22 cellular contexts compared by ENCODE assay signal in the genomic region with DNA sequence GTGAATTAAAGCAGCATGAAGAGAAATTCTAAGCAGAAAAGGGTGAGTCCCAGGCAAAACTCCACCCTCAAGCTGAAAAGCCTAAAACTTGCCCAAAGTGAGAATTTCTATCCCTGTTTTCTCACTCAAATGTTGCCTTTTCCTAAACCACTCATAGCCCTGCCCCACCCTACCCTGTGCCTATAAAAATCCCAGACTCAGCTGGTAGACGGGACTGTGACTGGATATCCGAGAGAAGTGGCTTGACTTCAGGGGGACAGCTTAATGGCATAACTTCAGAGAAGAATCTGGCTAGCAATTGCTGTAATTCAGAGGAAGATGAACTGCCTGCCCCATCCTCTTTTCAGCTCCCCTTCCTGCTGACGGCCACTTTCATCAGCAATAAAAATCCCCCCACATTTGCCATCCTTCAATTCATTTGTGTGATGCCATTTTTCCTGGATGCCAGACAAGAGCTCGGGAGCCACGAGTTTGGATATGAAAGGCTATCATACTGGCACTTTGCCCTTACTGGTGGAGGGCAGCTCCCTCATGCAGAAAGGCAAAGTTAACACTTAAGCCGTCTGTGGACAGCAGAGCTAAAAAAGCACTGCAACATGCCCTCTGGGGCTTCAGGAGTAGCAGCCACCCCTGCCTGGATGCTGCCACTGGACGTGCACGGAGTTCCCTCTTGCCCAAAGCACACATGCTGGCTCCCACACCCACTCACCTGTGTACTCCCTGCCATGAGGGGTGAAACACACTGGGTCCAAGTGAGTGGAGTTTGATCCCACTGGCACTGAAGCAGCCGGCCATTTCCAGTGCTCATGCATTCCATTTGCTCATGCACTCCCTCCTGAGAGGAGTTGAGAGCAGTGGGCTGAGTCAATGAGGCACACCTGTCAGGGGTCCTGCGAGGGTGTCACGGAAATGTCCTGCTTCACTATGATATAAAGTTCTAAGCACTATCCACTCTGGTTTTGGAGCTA.
A peak's percentile ranks its signal among the peaks of the same experiment; 100 is the strongest.
DNase-seq lines count a peak whose midpoint lies in the region; ATAC-seq and TF ChIP-seq lines count a peak whose summit lies in the region.
"Had no signal": no experiment of that assay in that cellular context is flagged by ENCODE, and none has a peak within 500 bp of the region (broad histone marks: within the 10 kb centered on the region; RNA-seq: fewer than 3 reads in every experiment).

No MANE protein-coding gene starts in this region.

- no peak overlapping the region for H3K9ac ChIP-seq in endodermal cell (ENCODE audit: extremely low read depth, low read length, poor library complexity, severe bottlenecking)

- H3K36me3 ChIP-seq in heart left ventricle, result no peaks in the 10 kb centered on the region
- no peaks in the 10 kb centered on the region for H3K36me3 ChIP-seq in endodermal cell (ENCODE audit: control insufficient read depth, insufficient read depth, low read length)
- H3K36me3 ChIP-seq in thyroid gland, result no peaks in the 10 kb centered on the region
- H3K36me3 ChIP-seq in CD8-positive, alpha-beta T cell (ENCODE audit: insufficient read depth, low read length), result no peaks in the 10 kb centered on the region
- H3K36me3 ChIP-seq: MG63, Peyer's patch, SJSA1 had no signal

- peak overlapping the region in 6 of 12 donors; percentile 7 to 69 (median 48) for H3K27ac ChIP-seq in heart left ventricle
- H3K27ac ChIP-seq in endodermal cell (ENCODE audit: low read depth, low read length), result no peak overlapping the region
- no peak overlapping the region for H3K27ac ChIP-seq in thyroid gland
- H3K27ac ChIP-seq in CD8-positive, alpha-beta T cell (ENCODE audit: low read depth, low read length), result no peak overlapping the region
- H3K27ac ChIP-seq: Peyer's patch, SJSA1 had no signal

- peaks cover 0 to 10% (median 0%) of the 10 kb centered on the region in 12 donors for H3K4me1 ChIP-seq in heart left ventricle
- no peaks in the 10 kb centered on the region for H3K4me1 ChIP-seq in endodermal cell (ENCODE audit: control insufficient read depth, insufficient read depth, low read length)
- H3K4me1 ChIP-seq in thyroid gland, result no peaks in the 10 kb centered on the region
- no peaks in the 10 kb centered on the region for H3K4me1 ChIP-seq in CD8-positive, alpha-beta T cell (ENCODE audit: insufficient read depth, low read length)
- H3K4me1 ChIP-seq: Peyer's patch, SJSA1 had no signal

- no peak overlapping the region for H3K27ac Mint-ChIP-seq in endodermal cell
- peak overlapping the region; percentile 17 for H3K27ac Mint-ChIP-seq in nephron progenitor cell
- H3K27ac Mint-ChIP-seq in CD8-positive, alpha-beta T cell, result no peak overlapping the region
- no peak overlapping the region for H3K27ac Mint-ChIP-seq in CD14-positive monocyte
- H3K27ac Mint-ChIP-seq: B cell, H9 had no signal

- H3K27me3 Mint-ChIP-seq in endodermal cell (ENCODE audit: insufficient read depth) (no peaks in the 10 kb centered on the region), nephron progenitor cell (ENCODE audit: low read depth, poor library complexity) (no peaks in the 10 kb centered on the region), CD14-positive monocyte (ENCODE audit: low read depth in 3 of 3) (no peaks in the 10 kb centered on the region)
- no peaks in the 10 kb centered on the region for H3K27me3 Mint-ChIP-seq in CD8-positive, alpha-beta T cell (ENCODE audit: low read depth)
- H3K27me3 Mint-ChIP-seq: B cell had no signal

- CTCF ChIA-PET in CD8-positive, alpha-beta T cell (lab: Charles Lee), result no interaction called here

- POLR2A ChIA-PET in CD8-positive, alpha-beta T cell (lab: Charles Lee), result no interaction called here

- intact Hi-C loops in heart left ventricle (cut with DNase I) (loop anchor here in 1 of 10 donors (2.0 kb wide), 1 partner anchor 36 kb away; no protein-coding TSS in a partner anchor), cardiac septum (cut with DNase I) (loop anchor here (2.0 kb wide), 1 partner anchor 38 kb away; no protein-coding TSS in a partner anchor), thyroid gland (cut with DNase I) (no loop called here), CD14-positive monocyte (cut with micrococcal nuclease) (no loop called here)
- intact Hi-C loops in CD8-positive, alpha-beta T cell (cut with DNase I, micrococcal nuclease), result no loop called here

- H3K27me3 ChIP-seq in heart left ventricle, result no peaks in the 10 kb centered on the region
- H3K27me3 ChIP-seq in endodermal cell (ENCODE audit: control insufficient read depth, insufficient read depth, low read length, poor library complexity, severe bottlenecking), result no peaks in the 10 kb centered on the region
- no peaks in the 10 kb centered on the region for H3K27me3 ChIP-seq in thyroid gland
- H3K27me3 ChIP-seq in CD8-positive, alpha-beta T cell (ENCODE audit: insufficient read depth, low read length), result no peaks in the 10 kb centered on the region
- H3K27me3 ChIP-seq: MG63, Peyer's patch, SJSA1 had no signal

- ATAC-seq in heart left ventricle, result peak; percentile 73 to 86 (median 84)
- no peak for ATAC-seq in CD8-positive, alpha-beta T cell
- ATAC-seq: HepG2, K562 had no signal

- TF ChIP-seq POLR2A in heart left ventricle (IDR thresholded peaks at IDR 0.05) (no peak), thyroid gland (IDR thresholded peaks at IDR 0.05) (no peak)

- DNase-seq in heart left ventricle (peak; percentile 42 to 50 (median 49)), cardiac septum (ENCODE audit: low spot score) (no peak), endodermal cell (peak; percentile 39), nephron progenitor cell (peak; percentile 3), thyroid gland (peak; percentile 54 to 59), CD14-positive monocyte (ENCODE audit: low spot score) (no peak), NCI-H524 treated with DMSO at 0.1 percent for 48 hours (lab: John Stamatoyannopoulos, UW) (no peak)
- no peak for DNase-seq in CD8-positive, alpha-beta T cell
- DNase-seq: DMS79; H9; MG63; NCI-H1417; NCI-H1694 treated with DMSO at 0.1 percent for 48 hours; NCI-H2107; NCI-H446 treated with DMSO at 0.1 percent for 48 hours; NCI-H69; NK-92 treated with Interleukin-12 subunit alpha and Interleukin-12 subunit beta, amount 100 ng/mL, for 24 hours; Peyer's patch had no signal

- 55 to 64% (median 58%) methylated on average over 8 to 11 of the region's 11 CpGs for WGBS in heart left ventricle, 4 donors
- WGBS in endodermal cell (ENCODE audit: insufficient coverage in 1 of 2, insufficient read length in 1 of 2), 2 experiments, result 83 to 93% methylated on average over 6 to 11 of the region's 11 CpGs
- 47 to 51% methylated on average over 11 of the region's 11 CpGs for WGBS in thyroid gland, 2 donors

- H3K36me3 Mint-ChIP-seq in endodermal cell (ENCODE audit: low read depth) (no peaks in the 10 kb centered on the region), nephron progenitor cell (ENCODE audit: low read depth) (no peaks in the 10 kb centered on the region), CD14-positive monocyte (no peaks in the 10 kb centered on the region)
- no peaks in the 10 kb centered on the region for H3K36me3 Mint-ChIP-seq in CD8-positive, alpha-beta T cell

- H3K9me3 ChIP-seq in heart left ventricle (peaks cover 0 to 5% (median 0%) of the 10 kb centered on the region in 12 donors), endodermal cell (ENCODE audit: control insufficient read depth, low read length) (no peaks in the 10 kb centered on the region), thyroid gland (no peaks in the 10 kb centered on the region)
- no peaks in the 10 kb centered on the region for H3K9me3 ChIP-seq in CD8-positive, alpha-beta T cell (ENCODE audit: low read length)
- H3K9me3 ChIP-seq: MG63, Peyer's patch, SJSA1 had no signal

- H3K9me3 Mint-ChIP-seq in endodermal cell (no peaks in the 10 kb centered on the region), nephron progenitor cell (no peaks in the 10 kb centered on the region), CD14-positive monocyte (peaks cover 0 to 6% (median 3%) of the 10 kb centered on the region in 7 donors)
- peaks cover 6% of the 10 kb centered on the region for H3K9me3 Mint-ChIP-seq in CD8-positive, alpha-beta T cell

- H3K4me1 Mint-ChIP-seq in endodermal cell (peaks cover 3% of the 10 kb centered on the region), nephron progenitor cell (peaks cover 15% of the 10 kb centered on the region), CD14-positive monocyte (no peaks in the 10 kb centered on the region)
- no peaks in the 10 kb centered on the region for H3K4me1 Mint-ChIP-seq in CD8-positive, alpha-beta T cell (ENCODE audit: low read depth)
- H3K4me1 Mint-ChIP-seq: B cell had no signal

- TF ChIP-seq CTCF in heart left ventricle (IDR thresholded peaks at IDR 0.05) (no peak), endodermal cell (conservative IDR thresholded peaks at IDR 0.05) (no peak), nephron progenitor cell (IDR thresholded peaks at IDR 0.05) (no peak), thyroid gland (IDR thresholded peaks at IDR 0.05) (no peak), CD14-positive monocyte (IDR thresholded peaks at IDR 0.05) (no peak)
- TF ChIP-seq CTCF in CD8-positive, alpha-beta T cell (IDR thresholded peaks at IDR 0.05), result no peak

- H3K4me3 ChIP-seq in heart left ventricle (peak overlapping the region in 2 of 12 donors; percentile 6 to 12), endodermal cell (ENCODE audit: low read length) (no peak overlapping the region), thyroid gland (replicated peaks in 1 of 3) (no peak overlapping the region)
- H3K4me3 ChIP-seq in CD8-positive, alpha-beta T cell (ENCODE audit: low read depth, low read length), result no peak overlapping the region
- H3K4me3 ChIP-seq: K562, MG63, Peyer's patch, SJSA1 had no signal

- no peak overlapping the region for H3K4me3 Mint-ChIP-seq in endodermal cell
- H3K4me3 Mint-ChIP-seq in nephron progenitor cell, result no peak overlapping the region
- no peak overlapping the region for H3K4me3 Mint-ChIP-seq in CD8-positive, alpha-beta T cell
- no peak overlapping the region for H3K4me3 Mint-ChIP-seq in CD14-positive monocyte
- H3K4me3 Mint-ChIP-seq: B cell, H9 had no signal

Comparison
In these comparisons a context has a peak if more than half of its experiments do, and no peak if none do; other contexts are left out.
1. DNase-seq: peak in heart left ventricle (5 of 5), endodermal cell (single experiment), nephron progenitor cell (single experiment) and thyroid gland (2 of 2); none in cardiac septum (single experiment), CD8-positive, alpha-beta T cell (0 of 7), CD14-positive monocyte (single experiment) and NCI-H524 treated with DMSO at 0.1 percent for 48 hours (single experiment).